In genomic region chr3:111072016-111072891, GRCh38 we compare ENCODE assay signal across 8 cellular contexts. TPM values are rescaled to one million over a fixed set of nuclear protein-coding genes. Genes with fewer than 3 reads are reported as not detected.
A peak's percentile ranks its signal among the peaks of the same experiment; 100 is the strongest.
DNase-seq lines count a peak whose midpoint lies in the region; ATAC-seq and TF ChIP-seq lines count a peak whose summit lies in the region.

No MANE protein-coding gene starts in this region.

- H3K27ac Mint-ChIP-seq in memory B cell, result no peak overlapping the region

- peak overlapping the region; percentile 70 for H3K4me3 Mint-ChIP-seq in memory B cell

- H3K4me1 Mint-ChIP-seq in memory B cell, result peaks cover 23% of the 10 kb centered on the region

- intact Hi-C loops in dorsolateral prefrontal cortex (cut with DNase I), result loop anchor here in 1 of 2 donors (10.0 kb wide), 1 partner anchor 1527 kb away; no protein-coding TSS in a partner anchor

- H3K4me3 ChIP-seq in dorsolateral prefrontal cortex, result peak overlapping the region; percentile 66 to 95 (median 86)

- peak overlapping the region; percentile 44 to 97 (median 92) for H3K27ac ChIP-seq in dorsolateral prefrontal cortex

- peak; percentile 32 for ATAC-seq in HG03095 (IDR thresholded peaks at IDR 0.05; ENCODE audit: unreplicated experiment)
- peak; percentile 14 for ATAC-seq in memory B cell (ENCODE audit: low read depth)
- peak; percentile 44 for ATAC-seq in stimulated activated naive CD8-positive, alpha-beta T cell treated with anti-CD3 and anti-CD28 coated beads, Interleukin-15, Interleukin-2, amounts not matched to agents 100 U/mL and 50 U/mL, for 24 hours

- H3K9me3 Mint-ChIP-seq in memory B cell, result no peaks in the 10 kb centered on the region

- H3K27me3 Mint-ChIP-seq in memory B cell, result peaks cover 25% of the 10 kb centered on the region

- H3K27me3 ChIP-seq in dorsolateral prefrontal cortex, result no peaks in the 10 kb centered on the region

- DNase-seq in NCI-H526 (lab: John Stamatoyannopoulos, UW) (peak; percentile 14 to 42), NCI-H526 treated with DMSO at 0.1 percent for 48 hours (lab: John Stamatoyannopoulos, UW) (no peak), T1000 (lab: John Stamatoyannopoulos, UW) (peak; percentile 30), dorsolateral prefrontal cortex (peak in 5 of 10 donors; percentile 23 to 64 (median 41)), memory B cell (ENCODE audit: low spot score in 2 of 2) (no peak), NCI-H1436 (lab: John Stamatoyannopoulos, UW) (no peak)
- peak; percentile 37 for DNase-seq in stimulated activated naive CD8-positive, alpha-beta T cell treated with anti-CD3 and anti-CD28 coated beads, Interleukin-15, Interleukin-2, amounts not matched to agents 100 U/mL and 50 U/mL, for 24 hours

- TF ChIP-seq CTCF in dorsolateral prefrontal cortex (IDR thresholded peaks at IDR 0.05 in 54 of 56, conservative IDR thresholded peaks at IDR 0.05 in 2 of 56; ENCODE audit: low read depth in 1 of 56, partially characterized antibody in 56 of 56), result peak in 5 of 56 donors; percentile 5 to 29 (median 14)

- peaks cover 3% of the 10 kb centered on the region for H3K36me3 Mint-ChIP-seq in memory B cell

RNA-seq across cellular contexts. Expression of gene NECTIN3, which starts 0.6 kb away (rescaled TPM):
- 10 to 100 TPM; 24.6 to 52.7 (median 35.0) TPM for total RNA-seq in dorsolateral prefrontal cortex

Comparison
In these comparisons a context has a peak if more than half of its experiments do, and no peak if none do; other contexts are left out.
1. DNase-seq: peak in NCI-H526 (2 of 2), T1000 (single experiment) and stimulated activated naive CD8-positive, alpha-beta T cell treated with anti-CD3 and anti-CD28 coated beads, Interleukin-15, Interleukin-2, amounts not matched to agents 100 U/mL and 50 U/mL, for 24 hours (single experiment); none in NCI-H526 treated with DMSO at 0.1 percent for 48 hours (single experiment), memory B cell (0 of 2) and NCI-H1436 (single experiment).
2. Peak in every context shown above with its lines, with median percentiles within 50 percentile points of each other: ATAC-seq.